1 cellular context compared by ENCODE assay signal in the genomic region with DNA sequence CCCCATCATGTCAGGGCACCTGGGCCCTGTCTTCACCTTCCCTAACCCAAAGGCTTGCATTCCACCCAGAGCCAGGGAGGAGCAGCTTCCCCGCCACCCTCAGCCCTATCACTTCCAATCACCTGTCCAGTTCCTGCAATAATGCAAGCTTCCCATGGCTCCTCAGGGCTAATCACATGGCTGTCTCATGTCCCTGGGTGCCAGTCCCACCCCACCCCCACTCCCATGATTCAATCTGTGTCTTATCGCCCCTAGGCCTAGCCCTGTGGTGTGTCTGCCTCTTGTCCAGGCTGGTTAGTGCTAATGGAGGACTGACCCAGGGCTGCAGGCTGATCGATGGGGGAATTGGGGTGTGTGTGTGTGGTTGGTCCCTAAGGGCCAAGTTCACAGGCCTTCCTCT.
TF ChIP-seq lines count a peak whose summit lies in the region.

No MANE protein-coding gene starts in this region.

TF ChIP-seq in K562, 482 proteins besides CTCF, POLR2A, EP300 and RAD21 (continues in another document):
- TF ChIP-seq ZNF699 (CRISPR knock-in tag; IDR thresholded peaks at IDR 0.05; ENCODE audit: insufficient replicate concordance) = no peak
- TF ChIP-seq ERF (CRISPR knock-in tag; IDR thresholded peaks at IDR 0.05) = no peak
- no peak for TF ChIP-seq GABPB2 (CRISPR knock-in tag; conservative IDR thresholded peaks at IDR 0.05)
- TF ChIP-seq CBFB (CRISPR knock-in tag; IDR thresholded peaks at IDR 0.05) = 0 out of 2 replicates have a peak, but pooled peaks have one; percentile 17
- TF ChIP-seq FIP1L1 (IDR thresholded peaks at IDR 0.05; ENCODE audit: low read depth, low read length, poor library complexity, severe bottlenecking) = no peak
- no peak for TF ChIP-seq IRF2 (CRISPR knock-in tag; IDR thresholded peaks at IDR 0.05)
- no peak for TF ChIP-seq YY1 (IDR thresholded peaks at IDR 0.05; ENCODE audit: borderline replicate concordance in 1 of 3, control insufficient read depth in 1 of 3, extremely low read depth in 1 of 3, insufficient read depth in 3 of 3, insufficient read length in 1 of 3, insufficient replicate concordance in 2 of 3, low read depth in 1 of 3, low read length in 2 of 3)
- peak; percentile 52; the same call in 1 of the 2 replicates for TF ChIP-seq TOE1 (IDR thresholded peaks at IDR 0.05; ENCODE audit: borderline replicate concordance)
- TF ChIP-seq TOE1 (CRISPR knock-in tag; IDR thresholded peaks at IDR 0.05; ENCODE audit: borderline replicate concordance, low read depth) = no peak
- no peak for TF ChIP-seq ZKSCAN3 (CRISPR knock-in tag; IDR thresholded peaks at IDR 0.05)
- TF ChIP-seq MAFG (tag; conservative IDR thresholded peaks at IDR 0.05) = no peak
- TF ChIP-seq SREBF1 (IDR thresholded peaks at IDR 0.05; ENCODE audit: borderline replicate concordance, low read depth, low read length) = no peak
- TF ChIP-seq ZNF23 (CRISPR knock-in tag; IDR thresholded peaks at IDR 0.05) = no peak
- no peak for TF ChIP-seq ZNF696 (CRISPR knock-in tag; conservative IDR thresholded peaks at IDR 0.05)
- no peak for TF ChIP-seq STAG1 (CRISPR knock-in tag; IDR thresholded peaks at IDR 0.05; ENCODE audit: borderline replicate concordance)
- TF ChIP-seq ZNF79 (CRISPR knock-in tag; IDR thresholded peaks at IDR 0.05; ENCODE audit: low read depth) = no peak
- TF ChIP-seq, protein P1, sequence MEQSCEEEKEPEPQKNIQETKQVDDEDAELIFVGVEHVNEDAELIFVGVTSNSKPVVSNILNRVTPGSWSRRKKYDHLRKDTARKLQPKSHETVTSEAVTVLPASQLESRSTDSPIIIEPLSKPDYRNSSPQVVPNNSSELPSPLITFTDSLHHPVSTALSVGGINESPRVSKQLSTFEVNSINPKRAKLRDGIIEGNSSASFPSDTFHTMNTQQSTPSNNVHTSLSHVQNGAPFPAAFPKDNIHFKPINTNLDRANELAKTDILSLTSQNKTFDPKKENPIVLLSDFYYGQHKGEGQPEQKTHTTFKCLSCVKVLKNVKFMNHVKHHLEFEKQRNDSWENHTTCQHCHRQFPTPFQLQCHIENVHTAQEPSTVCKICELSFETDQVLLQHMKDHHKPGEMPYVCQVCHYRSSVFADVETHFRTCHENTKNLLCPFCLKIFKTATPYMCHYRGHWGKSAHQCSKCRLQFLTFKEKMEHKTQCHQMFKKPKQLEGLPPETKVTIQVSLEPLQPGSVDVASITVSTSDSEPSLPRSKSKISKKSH (CRISPR knock-in tag; IDR thresholded peaks at IDR 0.05) = no peak
- TF ChIP-seq YBX1 (IDR thresholded peaks at IDR 0.05) = no peak
- TF ChIP-seq FOXA3 (CRISPR knock-in tag; conservative IDR thresholded peaks at IDR 0.05 in 1 of 2, IDR thresholded peaks at IDR 0.05 in 1 of 2) = no peak
- TF ChIP-seq SNRNP70 (optimal IDR thresholded peaks at IDR 0.05; ENCODE audit: low read depth, low read length) = no peak
- TF ChIP-seq MAZ (CRISPR knock-in tag; conservative IDR thresholded peaks at IDR 0.05 in 1 of 2, IDR thresholded peaks at IDR 0.05 in 1 of 2) = peak in 1 of 2 experiments; percentile 67; a peak in 1 of 4 replicates
- TF ChIP-seq, protein P2, sequence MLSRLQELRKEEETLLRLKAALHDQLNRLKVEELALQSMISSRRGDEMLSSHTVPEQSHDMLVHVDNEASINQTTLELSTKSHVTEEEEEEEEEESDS (CRISPR knock-in tag; IDR thresholded peaks at IDR 0.05) = no peak
- TF ChIP-seq, protein P3, sequence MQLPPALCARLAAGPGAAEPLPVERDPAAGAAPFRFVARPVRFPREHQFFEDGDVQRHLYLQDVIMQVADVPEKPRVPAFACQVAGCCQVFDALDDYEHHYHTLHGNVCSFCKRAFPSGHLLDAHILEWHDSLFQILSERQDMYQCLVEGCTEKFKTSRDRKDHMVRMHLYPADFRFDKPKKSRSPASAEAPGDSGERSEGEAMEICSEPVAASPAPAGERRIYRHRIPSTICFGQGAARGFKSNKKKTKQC (CRISPR knock-in tag; IDR thresholded peaks at IDR 0.05) = no peak
- TF ChIP-seq ZNF668 (CRISPR knock-in tag; IDR thresholded peaks at IDR 0.05) = no peak
- no peak for TF ChIP-seq DDX20 (tag; IDR thresholded peaks at IDR 0.05; ENCODE audit: low read depth)
- TF ChIP-seq ZBTB40 (IDR thresholded peaks at IDR 0.05) = no peak
- TF ChIP-seq ZBTB40 (CRISPR knock-in tag; IDR thresholded peaks at IDR 0.05) = no peak
- TF ChIP-seq MCM7 (IDR thresholded peaks at IDR 0.05) = no peak
- TF ChIP-seq, protein P4, sequence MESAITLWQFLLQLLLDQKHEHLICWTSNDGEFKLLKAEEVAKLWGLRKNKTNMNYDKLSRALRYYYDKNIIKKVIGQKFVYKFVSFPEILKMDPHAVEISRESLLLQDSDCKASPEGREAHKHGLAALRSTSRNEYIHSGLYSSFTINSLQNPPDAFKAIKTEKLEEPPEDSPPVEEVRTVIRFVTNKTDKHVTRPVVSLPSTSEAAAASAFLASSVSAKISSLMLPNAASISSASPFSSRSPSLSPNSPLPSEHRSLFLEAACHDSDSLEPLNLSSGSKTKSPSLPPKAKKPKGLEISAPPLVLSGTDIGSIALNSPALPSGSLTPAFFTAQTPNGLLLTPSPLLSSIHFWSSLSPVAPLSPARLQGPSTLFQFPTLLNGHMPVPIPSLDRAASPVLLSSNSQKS (CRISPR knock-in tag; IDR thresholded peaks at IDR 0.05) = no peak
- no peak for TF ChIP-seq NFIC (IDR thresholded peaks at IDR 0.05)
- no peak for TF ChIP-seq HEY1 (CRISPR knock-in tag; IDR thresholded peaks at IDR 0.05; ENCODE audit: borderline replicate concordance)
- TF ChIP-seq EZH2 (IDR thresholded peaks at IDR 0.05; ENCODE audit: borderline replicate concordance, low read depth, low read length) = no peak
- no peak for TF ChIP-seq BRD4 (IDR thresholded peaks at IDR 0.05)
- TF ChIP-seq CCNT2 (IDR thresholded peaks at IDR 0.05; ENCODE audit: borderline replicate concordance, extremely low read depth, insufficient read length, low read depth, low read length) = peak; percentile 28
- TF ChIP-seq TAF1 (IDR thresholded peaks at IDR 0.05; ENCODE audit: control insufficient read depth, extremely low read depth, insufficient read depth, low read length, severe bottlenecking) = no peak
- TF ChIP-seq, protein P5, sequence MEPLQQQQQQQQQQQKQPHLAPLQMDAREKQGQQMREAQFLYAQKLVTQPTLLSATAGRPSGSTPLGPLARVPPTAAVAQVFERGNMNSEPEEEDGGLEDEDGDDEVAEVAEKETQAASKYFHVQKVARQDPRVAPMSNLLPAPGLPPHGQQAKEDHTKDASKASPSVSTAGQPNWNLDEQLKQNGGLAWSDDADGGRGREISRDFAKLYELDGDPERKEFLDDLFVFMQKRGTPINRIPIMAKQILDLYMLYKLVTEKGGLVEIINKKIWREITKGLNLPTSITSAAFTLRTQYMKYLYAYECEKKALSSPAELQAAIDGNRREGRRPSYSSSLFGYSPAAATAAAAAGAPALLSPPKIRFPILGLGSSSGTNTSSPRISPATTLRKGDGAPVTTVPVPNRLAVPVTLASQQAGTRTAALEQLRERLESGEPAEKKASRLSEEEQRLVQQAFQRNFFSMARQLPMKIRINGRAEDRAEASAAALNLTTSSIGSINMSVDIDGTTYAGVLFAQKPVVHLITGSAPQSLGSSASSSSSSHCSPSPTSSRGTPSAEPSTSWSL (CRISPR knock-in tag; IDR thresholded peaks at IDR 0.05; ENCODE audit: borderline replicate concordance) = no peak
- TF ChIP-seq, protein P6, sequence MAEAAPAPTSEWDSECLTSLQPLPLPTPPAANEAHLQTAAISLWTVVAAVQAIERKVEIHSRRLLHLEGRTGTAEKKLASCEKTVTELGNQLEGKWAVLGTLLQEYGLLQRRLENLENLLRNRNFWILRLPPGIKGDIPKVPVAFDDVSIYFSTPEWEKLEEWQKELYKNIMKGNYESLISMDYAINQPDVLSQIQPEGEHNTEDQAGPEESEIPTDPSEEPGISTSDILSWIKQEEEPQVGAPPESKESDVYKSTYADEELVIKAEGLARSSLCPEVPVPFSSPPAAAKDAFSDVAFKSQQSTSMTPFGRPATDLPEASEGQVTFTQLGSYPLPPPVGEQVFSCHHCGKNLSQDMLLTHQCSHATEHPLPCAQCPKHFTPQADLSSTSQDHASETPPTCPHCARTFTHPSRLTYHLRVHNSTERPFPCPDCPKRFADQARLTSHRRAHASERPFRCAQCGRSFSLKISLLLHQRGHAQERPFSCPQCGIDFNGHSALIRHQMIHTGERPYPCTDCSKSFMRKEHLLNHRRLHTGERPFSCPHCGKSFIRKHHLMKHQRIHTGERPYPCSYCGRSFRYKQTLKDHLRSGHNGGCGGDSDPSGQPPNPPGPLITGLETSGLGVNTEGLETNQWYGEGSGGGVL (CRISPR knock-in tag; IDR thresholded peaks at IDR 0.05) = no peak
- no peak for TF ChIP-seq SPI1 (IDR thresholded peaks at IDR 0.05; ENCODE audit: borderline replicate concordance, low read depth, low read length)
- TF ChIP-seq MTF1 (CRISPR knock-in tag; IDR thresholded peaks at IDR 0.05; ENCODE audit: borderline replicate concordance) = no peak
- no peak for TF ChIP-seq THRA (IDR thresholded peaks at IDR 0.05)
- peak; percentile 60; the same call in 1 of the 2 replicates for TF ChIP-seq CTBP1 (IDR thresholded peaks at IDR 0.05; ENCODE audit: borderline replicate concordance)
- TF ChIP-seq NR2C2 (CRISPR knock-in tag; IDR thresholded peaks at IDR 0.05) = 0 out of 2 replicates have a peak, but pooled peaks have one; percentile 1
- no peak for TF ChIP-seq NR2C2 (tag; IDR thresholded peaks at IDR 0.05)
- TF ChIP-seq HNRNPUL1 (IDR thresholded peaks at IDR 0.05; ENCODE audit: low read length) = no peak
- TF ChIP-seq, protein P7, sequence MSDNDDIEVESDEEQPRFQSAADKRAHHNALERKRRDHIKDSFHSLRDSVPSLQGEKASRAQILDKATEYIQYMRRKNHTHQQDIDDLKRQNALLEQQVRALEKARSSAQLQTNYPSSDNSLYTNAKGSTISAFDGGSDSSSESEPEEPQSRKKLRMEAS (CRISPR knock-in tag; IDR thresholded peaks at IDR 0.05) = no peak
- TF ChIP-seq FOXK2 (conservative IDR thresholded peaks at IDR 0.05 in 1 of 2, IDR thresholded peaks at IDR 0.05 in 1 of 2; ENCODE audit: low read depth in 2 of 2) = no peak
- no peak for TF ChIP-seq SRF (CRISPR knock-in tag; IDR thresholded peaks at IDR 0.05)
- TF ChIP-seq ZNF41 (CRISPR knock-in tag; conservative IDR thresholded peaks at IDR 0.05) = no peak
- TF ChIP-seq KAT2B (IDR thresholded peaks at IDR 0.05; ENCODE audit: low read depth, low read length) = no peak
- no peak for TF ChIP-seq ZBTB17 (CRISPR knock-in tag; IDR thresholded peaks at IDR 0.05)
